ENCODE assay signal across 5 cellular contexts in genomic region chr20:2036357-2036756, GRCh38. TPM values are rescaled to one million over a fixed set of nuclear protein-coding genes. Genes with fewer than 3 reads are reported as not detected.
"Had no signal": no experiment of that assay in that cellular context is flagged by ENCODE, and none has a peak within 500 bp of the region (broad histone marks: within the 10 kb centered on the region; RNA-seq: fewer than 3 reads in every experiment).

No MANE protein-coding gene starts in this region.

RNA-seq across cellular contexts. Expression of gene PDYN, which starts 42.5 kb away (rescaled TPM):
- total RNA-seq: HT-29, HT1080, IMR-90, K562 had no signal
- polyA plus RNA-seq: IgD-negative memory B cell, IMR-90, K562 had no signal
